ENCODE assay signal across 8 cellular contexts in the genomic region with DNA sequence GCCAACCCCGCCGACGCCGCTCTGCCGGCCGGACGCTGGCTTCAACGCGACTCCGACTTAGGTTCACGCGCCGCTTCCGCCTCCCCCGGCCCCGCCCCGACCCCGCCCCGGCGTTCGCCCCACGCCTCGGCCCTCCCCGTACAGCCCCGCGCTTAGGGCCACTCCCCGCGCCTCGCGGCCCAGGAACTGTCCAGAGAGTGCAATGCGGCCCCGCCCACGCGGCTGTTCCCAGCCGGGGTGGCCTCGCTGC. TPM values are rescaled to one million over a fixed set of nuclear protein-coding genes. Genes with fewer than 3 reads are reported as not detected.
DNase-seq lines count a peak whose midpoint lies in the region; ATAC-seq lines count a peak whose summit lies in the region.

A gene with protein sequence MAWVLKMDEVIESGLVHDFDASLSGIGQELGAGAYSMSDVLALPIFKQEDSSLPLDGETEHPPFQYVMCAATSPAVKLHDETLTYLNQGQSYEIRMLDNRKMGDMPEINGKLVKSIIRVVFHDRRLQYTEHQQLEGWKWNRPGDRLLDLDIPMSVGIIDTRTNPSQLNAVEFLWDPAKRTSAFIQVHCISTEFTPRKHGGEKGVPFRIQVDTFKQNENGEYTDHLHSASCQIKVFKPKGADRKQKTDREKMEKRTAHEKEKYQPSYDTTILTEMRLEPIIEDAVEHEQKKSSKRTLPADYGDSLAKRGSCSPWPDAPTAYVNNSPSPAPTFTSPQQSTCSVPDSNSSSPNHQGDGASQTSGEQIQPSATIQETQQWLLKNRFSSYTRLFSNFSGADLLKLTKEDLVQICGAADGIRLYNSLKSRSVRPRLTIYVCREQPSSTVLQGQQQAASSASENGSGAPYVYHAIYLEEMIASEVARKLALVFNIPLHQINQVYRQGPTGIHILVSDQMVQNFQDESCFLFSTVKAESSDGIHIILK (minus strand): TSS at position 78 of the 250 bp plus-strand sequence. CDS start 557 bp downstream, outside the sequence.

- H3K27ac Mint-ChIP-seq in naive B cell, result peak within 1 kb of the TSS; percentile 99 to 100 (median 100)

- H3K27me3 Mint-ChIP-seq in naive B cell, result no peaks in the 10 kb centered on the region

- H3K9me2 ChIP-seq in GM23248 (ENCODE audit: insufficient read depth), result no peaks in the 10 kb centered on the region

- in situ Hi-C loops in GM23248 (cut with MboI), result no loop called here
- in situ Hi-C loops in endometrial microvascular endothelial cells (cut with HindIII; ENCODE audit: inconsistent ontology term, low pct_unique_long_range_greater_than_20kb, low sequenced_read_pairs), result no loop called here

- peaks cover 45% of the 10 kb centered on the region for H3K79me2 ChIP-seq in GM23248 (ENCODE audit: insufficient read depth)

- peaks cover 8% of the 10 kb centered on the region for H4K20me1 ChIP-seq in GM23248 (ENCODE audit: insufficient read depth)

- peaks cover 32% of the 10 kb centered on the region for H3K4me1 ChIP-seq in GM23248 (ENCODE audit: insufficient read depth)

- H2AFZ ChIP-seq in GM23248, result peak within 1 kb of the TSS; percentile 94

- peaks cover 4 to 7% of the 10 kb centered on the region in 2 donors for H3K36me3 Mint-ChIP-seq in naive B cell

- H3F3A ChIP-seq in GM23248 (ENCODE audit: insufficient read depth), result peaks cover 45% of the 10 kb centered on the region

- H3K4me3 Mint-ChIP-seq in naive B cell, result peak within 1 kb of the TSS; percentile 99 to 100 (median 100)

- intact Hi-C loops in T-helper 2 cell treated with Interferon-gamma antibody and Interleukin-4, amounts not matched to agents 100 ng/mL and 5 ng/mL, for 36 hours (cut with micrococcal nuclease), result loop anchor here (1.0 to 2.0 kb wide), 5 partner anchors 278 to 870 kb away; partner anchors contain the start of genes CLASP2, CNOT10, DYNC1LI1 and GLB1

- H3K9me3 Mint-ChIP-seq in naive B cell, result no peaks in the 10 kb centered on the region

- H3K36me3 ChIP-seq in GM23248 (ENCODE audit: low read depth), result no peaks in the 10 kb centered on the region

- peak within 1 kb of the TSS; percentile 100 for H3K4me2 ChIP-seq in GM23248 (ENCODE audit: unreplicated experiment)

- peak within 1 kb of the TSS; percentile 98 for H3K9ac ChIP-seq in GM23248

- DNase-seq in GM23248 (no peak), naive B cell (no peak), AG20443 (ENCODE audit: low spot score) (no peak), NCI-H2081 treated with DMSO at 0.1 percent for 48 hours (lab: John Stamatoyannopoulos, UW) (no peak), foreskin melanocyte (no peak)

- H3K27ac ChIP-seq in GM23248, result peak within 1 kb of the TSS; percentile 100

- no peaks in the 10 kb centered on the region for H3K27me3 ChIP-seq in GM23248 (replicated peaks; ENCODE audit: insufficient read depth)

- H3K9me3 ChIP-seq in GM23248 (ENCODE audit: low read depth), result no peaks in the 10 kb centered on the region

- WGBS in GM23248 (ENCODE audit: low coverage in 1 of 2, low lambda C conversion rate in 2 of 2, missing lambda C conversion rate in 2 of 2), 2 experiments, result 2 to 3% methylated on average over 9 to 32 of the region's 36 CpGs

- ATAC-seq in naive B cell (ENCODE audit: low read depth in 2 of 2), result no peak
- ATAC-seq in HG03469 (IDR thresholded peaks at IDR 0.05; ENCODE audit: unreplicated experiment), result no peak

- peaks cover 34 to 52% (median 38%) of the 10 kb centered on the region in 3 donors for H3K4me1 Mint-ChIP-seq in naive B cell

- peak within 1 kb of the TSS; percentile 96 for H3K4me3 ChIP-seq in GM23248

RNA-seq across cellular contexts. Expression of the gene that starts here (rescaled TPM):
- total RNA-seq in GM23248 (2014; rRNA removed; shearing (Covaris generic)), result 27.4 and 38.7 TPM in 2 replicates
- 12.5 and 13.3 TPM in 2 replicates for polyA plus RNA-seq in GM23248 (2016; fragmentation: Nextera tagmentation; extraction: Ambion mirVana)
- 63.5 and 66.9 TPM in 2 replicates for total RNA-seq in T-helper 2 cell treated with Interferon-gamma antibody and Interleukin-4, amounts not matched to agents 100 ng/mL and 5 ng/mL, for 36 hours
- 98.1 TPM for total RNA-seq in endometrial microvascular endothelial cells (ENCODE audit: inconsistent ontology term)
- polyA plus RNA-seq in naive B cell (ENCODE audit: low read depth in 6 of 6), result 10 to 100 TPM in 3 of 6 donors, 1 to 10 TPM in 3; 3.7 to 14.7 (median 9.2) TPM
